In the genomic region with DNA sequence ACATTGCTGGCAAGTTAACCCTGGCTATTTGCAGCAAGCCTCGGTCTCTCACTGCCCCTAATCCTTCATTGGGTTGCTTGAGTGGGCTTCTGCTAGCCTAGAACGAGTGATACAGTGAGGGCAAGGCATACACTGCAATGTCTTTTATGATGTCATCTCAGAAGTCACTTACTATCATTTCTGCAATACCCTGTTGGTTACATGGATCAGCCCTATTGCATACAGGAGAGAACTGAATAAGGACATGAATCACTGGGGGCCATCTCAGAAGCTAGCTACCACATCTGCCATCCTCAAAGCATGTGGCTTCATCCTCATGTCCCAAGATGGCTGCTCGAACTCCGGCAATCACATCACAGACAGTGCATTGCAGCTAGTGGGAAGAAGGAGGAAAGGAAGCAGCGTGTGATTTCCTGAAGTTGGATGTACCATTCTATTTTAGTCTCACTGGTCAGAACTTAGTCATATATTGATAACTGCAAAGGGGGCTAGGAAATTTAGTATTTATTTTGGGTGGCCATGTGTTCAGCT, we compare ENCODE assay signal across 15 cellular contexts.
"Had no signal": no experiment of that assay in that cellular context is flagged by ENCODE, and none has a peak within 500 bp of the region (broad histone marks: within the 10 kb centered on the region; RNA-seq: fewer than 3 reads in every experiment).

No MANE protein-coding gene starts in this region.

- H3K9me3 ChIP-seq: esophagus squamous epithelium, lower lobe of right lung, neutrophil, thoracic aorta, uterus had no signal

- H3K4me1 ChIP-seq: esophagus squamous epithelium, lower lobe of right lung, uterus had no signal

- ATAC-seq: activated CD8-positive, alpha-beta memory T cell treated with anti-CD3 and anti-CD28 coated beads, Interleukin-2, amount 10 ng/mL, durations not matched to agents 7 days and 5 days; lower lobe of right lung; right cardiac atrium had no signal

- H3K4me3 Mint-ChIP-seq: activated CD8-positive, alpha-beta memory T cell treated with anti-CD3 and anti-CD28 coated beads, Interleukin-2, amount 10 ng/mL, durations not matched to agents 7 days and 5 days; activated naive CD4-positive, alpha-beta T cell treated with anti-CD3 and anti-CD28 coated beads for 36 hours; immature natural killer cell; naive thymus-derived CD8-positive, alpha-beta T cell; stimulated activated naive CD8-positive, alpha-beta T cell treated with anti-CD3 and anti-CD28 coated beads, Interleukin-15, Interleukin-2, amounts not matched to agents 100 ng/mL and 50 ng/mL, for 24 hours had no signal

- DNase-seq: activated CD8-positive, alpha-beta memory T cell treated with anti-CD3 and anti-CD28 coated beads, Interleukin-2, amount 10 ng/mL, durations not matched to agents 7 days and 5 days; activated naive CD4-positive, alpha-beta T cell treated with anti-CD3 and anti-CD28 coated beads for 36 hours; esophagus squamous epithelium; foreskin fibroblast; immature natural killer cell; lower lobe of right lung; right cardiac atrium; T-helper 9 cell; uterus had no signal

- H3K27ac ChIP-seq: cardiac muscle cell, esophagus squamous epithelium, lower lobe of right lung, neutrophil, uterus had no signal

- H3K9me3 Mint-ChIP-seq: activated naive CD4-positive, alpha-beta T cell treated with anti-CD3 and anti-CD28 coated beads for 36 hours; immature natural killer cell; naive thymus-derived CD8-positive, alpha-beta T cell; stimulated activated naive CD8-positive, alpha-beta T cell treated with anti-CD3 and anti-CD28 coated beads, Interleukin-15, Interleukin-2, amounts not matched to agents 100 ng/mL and 50 ng/mL, for 24 hours had no signal

- H3K27me3 Mint-ChIP-seq: activated CD8-positive, alpha-beta memory T cell treated with anti-CD3 and anti-CD28 coated beads, Interleukin-2, amount 10 ng/mL, durations not matched to agents 7 days and 5 days; naive thymus-derived CD8-positive, alpha-beta T cell; stimulated activated naive CD8-positive, alpha-beta T cell treated with anti-CD3 and anti-CD28 coated beads, Interleukin-15, Interleukin-2, amounts not matched to agents 100 ng/mL and 50 ng/mL, for 24 hours had no signal

- H3K4me3 ChIP-seq: cardiac muscle cell, esophagus squamous epithelium, lower lobe of right lung, smooth muscle cell, thoracic aorta, uterus had no signal

- H3K4me2 ChIP-seq: smooth muscle cell had no signal

- H3K27ac Mint-ChIP-seq: activated CD8-positive, alpha-beta memory T cell treated with anti-CD3 and anti-CD28 coated beads, Interleukin-2, amount 10 ng/mL, durations not matched to agents 7 days and 5 days; activated naive CD4-positive, alpha-beta T cell treated with anti-CD3 and anti-CD28 coated beads for 36 hours; stimulated activated naive CD8-positive, alpha-beta T cell treated with anti-CD3 and anti-CD28 coated beads, Interleukin-15, Interleukin-2, amounts not matched to agents 100 ng/mL and 50 ng/mL, for 24 hours had no signal

- H3K36me3 ChIP-seq: cardiac muscle cell, esophagus squamous epithelium, lower lobe of right lung, neutrophil, thoracic aorta, uterus had no signal

- H3K27me3 ChIP-seq: cardiac muscle cell, esophagus squamous epithelium, neutrophil, uterus had no signal

- H3K36me3 Mint-ChIP-seq: activated CD8-positive, alpha-beta memory T cell treated with anti-CD3 and anti-CD28 coated beads, Interleukin-2, amount 10 ng/mL, durations not matched to agents 7 days and 5 days; immature natural killer cell; naive thymus-derived CD8-positive, alpha-beta T cell had no signal
